Comparison of ENCODE assay signal across 25 cellular contexts in the genomic region with DNA sequence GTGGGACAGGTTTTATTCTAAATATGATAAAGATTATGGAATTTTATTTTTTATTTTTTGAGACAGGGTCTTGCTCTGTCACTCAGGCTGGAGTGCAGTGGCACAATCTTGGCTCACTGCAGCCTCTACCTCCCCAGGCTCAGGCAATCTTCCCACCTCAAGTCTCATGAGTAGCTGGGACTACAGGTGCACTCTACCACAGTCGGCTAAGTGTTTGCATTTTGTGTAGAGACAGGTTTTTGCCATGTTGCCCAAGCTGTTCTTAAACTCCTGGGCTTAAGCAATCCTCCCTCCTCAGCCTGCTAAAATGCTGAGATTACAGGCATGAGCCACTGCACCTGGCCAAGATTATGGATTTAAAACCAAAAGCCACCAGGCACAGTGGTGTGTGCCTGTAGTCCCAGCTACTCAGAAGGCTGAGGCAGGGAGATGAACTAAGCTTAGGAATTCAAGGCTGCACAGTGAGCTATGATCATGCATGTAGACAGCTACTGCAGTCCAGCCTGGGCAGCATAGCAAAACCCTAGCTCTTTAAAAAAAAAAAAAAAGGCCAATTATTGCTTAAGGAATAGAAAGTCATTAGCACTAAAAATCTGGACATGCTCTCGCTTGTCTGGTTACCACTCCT.
"Had no signal": no experiment of that assay in that cellular context is flagged by ENCODE, and none has a peak within 500 bp of the region (broad histone marks: within the 10 kb centered on the region; RNA-seq: fewer than 3 reads in every experiment).

No MANE protein-coding gene starts in this region.

- H3K27ac ChIP-seq: ovary, right atrium auricular region, right lobe of liver, stomach, testis, thyroid gland, uterus had no signal

- H3K9me3 ChIP-seq: ovary, right atrium auricular region, right lobe of liver, stomach, testis, thyroid gland, uterus had no signal

- H3K27me3 ChIP-seq: ovary, right atrium auricular region, right lobe of liver, testis, thyroid gland, uterus had no signal

- H3K36me3 ChIP-seq: ovary, right atrium auricular region, right lobe of liver, stomach, thyroid gland, uterus had no signal

- H3K36me3 Mint-ChIP-seq: naive B cell; natural killer cell; stimulated activated naive B cell treated with anti-CD40 and anti-IgM and Interleukin-4, amounts not matched to agents 10 μg/mL and 1 μg/mL and 100 μg/mL, for 72 hours had no signal

- H3K27ac Mint-ChIP-seq: naive B cell; natural killer cell; nephron progenitor cell; progenitor cell of endocrine pancreas; stimulated activated naive B cell treated with anti-CD40 and anti-IgM and Interleukin-4, amounts not matched to agents 10 μg/mL and 1 μg/mL and 100 μg/mL, for 72 hours had no signal

- H3K4me3 Mint-ChIP-seq: naive B cell; natural killer cell; nephron progenitor cell; stimulated activated naive B cell treated with anti-CD40 and anti-IgM and Interleukin-4, amounts not matched to agents 10 μg/mL and 1 μg/mL and 100 μg/mL, for 72 hours had no signal

- FAIRE-seq: keratinocyte had no signal

- H3K4me1 Mint-ChIP-seq: natural killer cell, nephron progenitor cell had no signal

- H3K27me3 Mint-ChIP-seq: progenitor cell of endocrine pancreas had no signal

- H3K4me1 ChIP-seq: right atrium auricular region, right lobe of liver, testis, thyroid gland, uterus had no signal

- DNase-seq: hippocampal formation; kidney glomerular epithelial cell; left cardiac atrium; mesendoderm; naive B cell; natural killer cell; nephron progenitor cell; ovary; right lobe of liver; stimulated activated CD4-positive, alpha-beta T cell treated with anti-CD3 and anti-CD28 coated beads, Interleukin-12 subunit alpha, Interleukin-12 subunit beta, amount 100 ng/mL, for 4 hours; stimulated activated CD4-positive, alpha-beta T cell treated with anti-CD3 and anti-CD28 coated beads, Interleukin-15, amount 100 ng/mL, for 24 hours; stimulated activated CD4-positive, alpha-beta T cell treated with anti-CD3 and anti-CD28 coated beads, Interleukin-2, amount 100 ng/mL, for 24 hours; stimulated activated CD4-positive, alpha-beta T cell treated with anti-CD3 and anti-CD28 coated beads, Interleukin-4, amount 100 ng/mL, for 1 hour; stimulated activated naive B cell treated with anti-CD40 and anti-IgM and Interleukin-4, amounts not matched to agents 10 μg/mL and 1 μg/mL and 100 μg/mL, for 72 hours; stimulated activated naive CD8-positive, alpha-beta T cell treated with anti-CD3 and anti-CD28 coated beads, Interleukin-15, Interleukin-2, amounts not matched to agents 100 U/mL and 50 U/mL, for 24 hours; stomach; testis; thyroid gland; trophoblast cell; uterus had no signal

- H3K9me3 Mint-ChIP-seq: natural killer cell; nephron progenitor cell; stimulated activated naive B cell treated with anti-CD40 and anti-IgM and Interleukin-4, amounts not matched to agents 10 μg/mL and 1 μg/mL and 100 μg/mL, for 72 hours had no signal

- H3K4me3 ChIP-seq: lung, ovary, right atrium auricular region, right lobe of liver, stomach, testis, thyroid gland, uterus had no signal

- ATAC-seq: left cardiac atrium; left lobe of liver; natural killer cell; right lobe of liver; stimulated activated naive B cell treated with anti-CD40 and anti-IgM and Interleukin-4, amounts not matched to agents 10 μg/mL and 1 μg/mL and 100 μg/mL, for 72 hours; stimulated activated naive CD8-positive, alpha-beta T cell treated with anti-CD3 and anti-CD28 coated beads, Interleukin-15, Interleukin-2, amounts not matched to agents 100 U/mL and 50 U/mL, for 24 hours had no signal
